34 cellular contexts compared by ENCODE assay signal in genomic region chr22:42101186-42101585, GRCh38.
"Had no signal": no experiment of that assay in that cellular context is flagged by ENCODE, and none has a peak within 500 bp of the region (broad histone marks: within the 10 kb centered on the region; RNA-seq: fewer than 3 reads in every experiment).

No MANE protein-coding gene starts in this region.

- DNase-seq: activated B cell treated with CpG ODN at 0.5 μM for 24 hours; activated CD4-positive, alpha-beta memory T cell treated with anti-CD3 and anti-CD28 coated beads for 36 hours; activated CD4-positive, alpha-beta T cell treated with anti-CD3 and anti-CD28 coated beads for 4 hours; activated CD4-positive, alpha-beta T cell treated with anti-CD3 and anti-CD28 coated beads, Interleukin-2, amount 10 ng/mL, durations not matched to agents 24 days and 14 days; activated CD4-positive, alpha-beta T cell treated with anti-CD3 and anti-CD28 coated beads, Interleukin-2, amount 50 U/mL, for 1 hour; activated CD4-positive, alpha-beta T cell treated with anti-CD3 and anti-CD28 coated beads, Interleukin-2, amount 50 U/mL, for 4 hours; activated CD4-positive, CD25-positive, alpha-beta regulatory T cell treated with anti-CD3 and anti-CD28 coated beads, Interleukin-2, amount 50 U/mL, for 72 hours; activated CD8-positive, alpha-beta memory T cell treated with anti-CD3 and anti-CD28 coated beads, Interleukin-2, amount 50 U/mL, for 4 hours; activated CD8-positive, alpha-beta T cell treated with anti-CD3 and anti-CD28 coated beads for 36 hours; activated effector memory CD4-positive, alpha-beta T cell treated with Interleukin-2 at 50 U/mL for 16 hours; activated gamma-delta T cell; activated naive CD4-positive, alpha-beta T cell treated with anti-CD3 and anti-CD28 coated beads, Interleukin-2, amount 10 ng/mL, durations not matched to agents 7 days and 5 days; activated naive CD4-positive, alpha-beta T cell treated with Interleukin-2 at 50 U/mL for 16 hours; activated naive CD8-positive, alpha-beta T cell treated with anti-CD3 and anti-CD28 coated beads, Interleukin-2, amount 10 ng/mL, durations not matched to agents 7 days and 5 days; activated naive CD8-positive, alpha-beta T cell treated with anti-CD3 and anti-CD28 coated beads, Interleukin-2, amount 50 U/mL, for 24 hours; activated T-cell treated with anti-CD3 and anti-CD28 coated beads for 4 hours; activated T-cell treated with anti-CD3 and anti-CD28 coated beads, Interleukin-2, amount 50 U/mL, for 1 hour; activated T-cell treated with anti-CD3 and anti-CD28 coated beads, Interleukin-2, amount 50 U/mL, for 48 hours; amygdala; anterior cingulate cortex; body of pancreas; brain microvascular endothelial cell; central memory CD4-positive, alpha-beta T cell; T-helper 1 cell; T-helper 9 cell had no signal

- H3K27me3 ChIP-seq: body of pancreas, brain microvascular endothelial cell, breast epithelium had no signal

- H3K27me3 Mint-ChIP-seq: activated B cell treated with CpG ODN at 0.5 μM for 24 hours; activated CD4-positive, alpha-beta memory T cell treated with anti-CD3 and anti-CD28 coated beads for 36 hours; activated CD4-positive, alpha-beta T cell treated with anti-CD3 and anti-CD28 coated beads, Interleukin-2, amount 10 ng/mL, durations not matched to agents 24 days and 14 days; activated CD8-positive, alpha-beta T cell treated with anti-CD3 and anti-CD28 coated beads for 36 hours; activated naive CD4-positive, alpha-beta T cell treated with anti-CD3 and anti-CD28 coated beads, Interleukin-2, amount 10 ng/mL, durations not matched to agents 7 days and 5 days; activated naive CD4-positive, alpha-beta T cell treated with anti-CD3 and anti-CD28 coated beads, Interleukin-2, amount 50 U/mL, for 24 hours; activated naive CD8-positive, alpha-beta T cell; activated naive CD8-positive, alpha-beta T cell treated with anti-CD3 and anti-CD28 coated beads, Interleukin-2, amount 10 ng/mL, durations not matched to agents 7 days and 5 days; activated naive CD8-positive, alpha-beta T cell treated with anti-CD3 and anti-CD28 coated beads, Interleukin-2, amount 50 U/mL, for 24 hours had no signal

- H3K9me3 Mint-ChIP-seq: activated naive CD4-positive, alpha-beta T cell treated with anti-CD3 and anti-CD28 coated beads, Interleukin-2, amount 50 U/mL, for 24 hours had no signal

- H3K4me3 Mint-ChIP-seq: activated B cell treated with CpG ODN at 0.5 μM for 24 hours; activated CD4-positive, alpha-beta memory T cell treated with anti-CD3 and anti-CD28 coated beads for 36 hours; activated CD4-positive, alpha-beta T cell treated with anti-CD3 and anti-CD28 coated beads, Interleukin-2, amount 10 ng/mL, durations not matched to agents 24 days and 14 days; activated CD8-positive, alpha-beta T cell treated with anti-CD3 and anti-CD28 coated beads for 36 hours; activated naive CD4-positive, alpha-beta T cell treated with anti-CD3 and anti-CD28 coated beads, Interleukin-2, amount 10 ng/mL, durations not matched to agents 7 days and 5 days; activated naive CD4-positive, alpha-beta T cell treated with anti-CD3 and anti-CD28 coated beads, Interleukin-2, amount 50 U/mL, for 24 hours; activated naive CD8-positive, alpha-beta T cell; activated naive CD8-positive, alpha-beta T cell treated with anti-CD3 and anti-CD28 coated beads, Interleukin-2, amount 10 ng/mL, durations not matched to agents 7 days and 5 days; activated naive CD8-positive, alpha-beta T cell treated with anti-CD3 and anti-CD28 coated beads, Interleukin-2, amount 50 U/mL, for 24 hours; T-helper 1 cell treated with Interleukin-12 subunit alpha and Interleukin-12 subunit beta and Interleukin-4 antibody, amounts not matched to agents 30 μg/mL and 1 μg/mL, for 36 hours; T-helper 2 cell treated with Interferon-gamma antibody and Interleukin-4, amounts not matched to agents 5 μg/mL and 100 μg/mL, for 36 hours had no signal

- H3K4me1 Mint-ChIP-seq: activated B cell treated with CpG ODN at 0.5 μM for 24 hours; activated CD4-positive, alpha-beta T cell treated with anti-CD3 and anti-CD28 coated beads, Interleukin-2, amount 10 ng/mL, durations not matched to agents 24 days and 14 days; activated naive CD4-positive, alpha-beta T cell treated with anti-CD3 and anti-CD28 coated beads, Interleukin-2, amount 10 ng/mL, durations not matched to agents 7 days and 5 days; activated naive CD4-positive, alpha-beta T cell treated with anti-CD3 and anti-CD28 coated beads, Interleukin-2, amount 50 U/mL, for 24 hours; activated naive CD8-positive, alpha-beta T cell treated with anti-CD3 and anti-CD28 coated beads, Interleukin-2, amount 10 ng/mL, durations not matched to agents 7 days and 5 days; activated naive CD8-positive, alpha-beta T cell treated with anti-CD3 and anti-CD28 coated beads, Interleukin-2, amount 50 U/mL, for 24 hours had no signal

- H3K4me1 ChIP-seq: body of pancreas, breast epithelium had no signal

- H3K4me3 ChIP-seq: body of pancreas, breast epithelium had no signal

- H3K36me3 ChIP-seq: brain microvascular endothelial cell, breast epithelium had no signal

- ATAC-seq: activated CD8-positive, alpha-beta T cell treated with anti-CD3 and anti-CD28 coated beads for 36 hours; activated naive CD8-positive, alpha-beta T cell treated with anti-CD3 and anti-CD28 coated beads, Interleukin-2, amount 50 U/mL, for 24 hours; body of pancreas had no signal

- H3K27ac Mint-ChIP-seq: activated B cell treated with CpG ODN at 0.5 μM for 24 hours; activated CD4-positive, alpha-beta memory T cell treated with anti-CD3 and anti-CD28 coated beads for 36 hours; activated CD4-positive, alpha-beta T cell treated with anti-CD3 and anti-CD28 coated beads, Interleukin-2, amount 10 ng/mL, durations not matched to agents 24 days and 14 days; activated CD8-positive, alpha-beta T cell treated with anti-CD3 and anti-CD28 coated beads for 36 hours; activated naive CD4-positive, alpha-beta T cell treated with anti-CD3 and anti-CD28 coated beads, Interleukin-2, amount 10 ng/mL, durations not matched to agents 7 days and 5 days; activated naive CD4-positive, alpha-beta T cell treated with anti-CD3 and anti-CD28 coated beads, Interleukin-2, amount 50 U/mL, for 24 hours; activated naive CD8-positive, alpha-beta T cell; activated naive CD8-positive, alpha-beta T cell treated with anti-CD3 and anti-CD28 coated beads, Interleukin-2, amount 10 ng/mL, durations not matched to agents 7 days and 5 days; activated naive CD8-positive, alpha-beta T cell treated with anti-CD3 and anti-CD28 coated beads, Interleukin-2, amount 50 U/mL, for 24 hours; activated T-helper 2 cell treated with anti-CD3 and anti-CD28 coated beads, Interferon-gamma antibody, Interleukin-2, Interleukin-4, amounts not matched to agents 10 μg/mL and 5 μg/mL and 100 μg/mL, durations not matched to agents 14 hours and 24 hours and 36 hours; T-helper 1 cell treated with Interleukin-12 subunit alpha and Interleukin-12 subunit beta and Interleukin-4 antibody, amounts not matched to agents 30 μg/mL and 1 μg/mL, for 36 hours; T-helper 2 cell treated with Interferon-gamma antibody and Interleukin-4, amounts not matched to agents 5 μg/mL and 100 μg/mL, for 36 hours had no signal

- FAIRE-seq: astrocyte, TTC549 had no signal

- H3K27ac ChIP-seq: body of pancreas, brain microvascular endothelial cell, breast epithelium, VCaP had no signal
